ENCODE assay signal across 14 cellular contexts in the genomic region with DNA sequence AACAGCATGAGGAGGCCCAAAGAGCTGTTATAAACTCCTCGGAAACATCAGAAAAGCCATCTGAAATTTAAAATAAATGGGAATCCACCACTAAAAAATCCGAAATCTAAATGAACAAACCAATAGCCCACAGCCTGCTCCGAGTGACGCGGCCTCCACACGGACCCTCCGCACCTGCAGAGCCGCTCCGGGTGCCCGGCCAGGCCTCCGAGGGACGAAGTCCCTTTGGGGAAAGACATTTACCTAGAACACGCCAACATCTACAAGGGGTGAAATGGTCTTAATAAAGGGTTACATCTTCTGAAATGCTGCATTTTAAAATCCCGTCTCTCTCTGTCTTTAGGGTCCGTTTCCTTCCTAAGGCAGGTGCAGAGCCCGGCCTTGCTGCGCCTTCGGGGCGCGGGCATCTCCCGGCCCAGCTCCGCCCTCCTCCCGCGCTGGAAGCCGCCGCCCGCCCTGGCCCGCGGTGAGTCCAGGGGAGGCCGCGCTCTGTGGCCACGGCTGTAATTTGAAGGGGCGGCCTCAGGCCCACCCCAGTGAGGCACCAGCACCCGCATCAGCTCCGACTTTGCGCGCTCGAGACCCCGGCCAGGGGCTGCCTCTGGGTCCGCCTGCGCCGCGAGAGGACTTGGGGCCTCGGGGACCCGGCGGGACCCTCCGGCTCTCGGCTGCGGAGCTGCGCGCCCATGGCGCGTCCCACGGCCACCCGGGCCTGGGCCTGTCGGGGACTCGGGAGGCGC.
"Had no signal": no experiment of that assay in that cellular context is flagged by ENCODE, and none has a peak within 500 bp of the region (broad histone marks: within the 10 kb centered on the region; RNA-seq: fewer than 3 reads in every experiment).

No MANE protein-coding gene starts in this region.

- H3K4me1 Mint-ChIP-seq: activated naive CD8-positive, alpha-beta T cell treated with anti-CD3 and anti-CD28 coated beads, Interleukin-2, amount 10 ng/mL, durations not matched to agents 7 days and 5 days had no signal

- H3K27ac ChIP-seq: dorsolateral prefrontal cortex, right lobe of liver, suprapubic skin had no signal

- H3K4me3 Mint-ChIP-seq: activated naive CD8-positive, alpha-beta T cell treated with anti-CD3 and anti-CD28 coated beads, Interleukin-2, amount 10 ng/mL, durations not matched to agents 7 days and 5 days; type B pancreatic cell had no signal

- H3K36me3 ChIP-seq: right lobe of liver, suprapubic skin had no signal

- DNase-seq: activated gamma-delta T cell; activated naive CD8-positive, alpha-beta T cell treated with anti-CD3 and anti-CD28 coated beads, Interleukin-2, amount 10 ng/mL, durations not matched to agents 7 days and 5 days; aorta; dorsolateral prefrontal cortex; foreskin melanocyte; kidney; midbrain; right lobe of liver; stimulated activated CD4-positive, alpha-beta T cell treated with anti-CD3 and anti-CD28 coated beads, Interleukin-12 subunit alpha, Interleukin-12 subunit beta, amount 100 ng/mL, for 4 hours; stimulated activated naive CD4-positive, alpha-beta T cell; T-helper 2 cell had no signal

- H3K4me1 ChIP-seq: right lobe of liver had no signal

- H3K27ac Mint-ChIP-seq: activated naive CD8-positive, alpha-beta T cell treated with anti-CD3 and anti-CD28 coated beads, Interleukin-2, amount 10 ng/mL, durations not matched to agents 7 days and 5 days; progenitor cell of endocrine pancreas; type B pancreatic cell had no signal

- ATAC-seq: right lobe of liver had no signal

- H3K9me3 ChIP-seq: right lobe of liver, suprapubic skin had no signal

- H3K27me3 ChIP-seq: right lobe of liver had no signal

- H3K36me3 Mint-ChIP-seq: activated naive CD8-positive, alpha-beta T cell treated with anti-CD3 and anti-CD28 coated beads, Interleukin-2, amount 10 ng/mL, durations not matched to agents 7 days and 5 days; type B pancreatic cell had no signal

- H3K4me3 ChIP-seq: dorsolateral prefrontal cortex, right lobe of liver, suprapubic skin had no signal
